16 cellular contexts compared by ENCODE assay signal in genomic region chr5:135253601-135254165, GRCh38.
"Had no signal": no experiment of that assay in that cellular context is flagged by ENCODE, and none has a peak within 500 bp of the region (broad histone marks: within the 10 kb centered on the region; RNA-seq: fewer than 3 reads in every experiment).

No MANE protein-coding gene starts in this region.

- H3K27me3 ChIP-seq: ascending aorta, tibial artery had no signal

- DNase-seq: activated CD4-positive, alpha-beta T cell treated with anti-CD3 and anti-CD28 coated beads, Interleukin-2, amount 50 U/mL, for 4 hours; activated naive CD4-positive, alpha-beta T cell treated with anti-CD3 and anti-CD28 coated beads, Interleukin-2, amount 10 ng/mL, durations not matched to agents 7 days and 5 days; activated T-cell treated with anti-CD3 and anti-CD28 coated beads, Interleukin-2, amount 50 U/mL, for 1 hour; effector CD4-positive, alpha-beta T cell; foreskin fibroblast; left cardiac atrium; mesendoderm; stimulated activated CD4-positive, alpha-beta T cell treated with anti-CD3 and anti-CD28 coated beads, Interleukin-2, amount 100 ng/mL, for 24 hours; stimulated activated naive CD4-positive, alpha-beta T cell treated with Interleukin-2 at 50 U/mL for 16 hours; T-helper 2 cell; tibial artery had no signal

- H3K27ac ChIP-seq: ascending aorta, parathyroid adenoma, tibial artery had no signal

- H3K36me3 ChIP-seq: ascending aorta, tibial artery had no signal

- H3K4me3 Mint-ChIP-seq: activated naive CD4-positive, alpha-beta T cell treated with anti-CD3 and anti-CD28 coated beads, Interleukin-2, amount 10 ng/mL, durations not matched to agents 7 days and 5 days; natural killer cell treated with Interleukin-12 subunit alpha and Interleukin-12 subunit beta and Interleukin-15 and Interleukin-18, amount 100 ng/mL, for 72 hours had no signal

- H3K4me1 Mint-ChIP-seq: activated naive CD4-positive, alpha-beta T cell treated with anti-CD3 and anti-CD28 coated beads, Interleukin-2, amount 10 ng/mL, durations not matched to agents 7 days and 5 days had no signal

- H3K36me3 Mint-ChIP-seq: activated naive CD4-positive, alpha-beta T cell treated with anti-CD3 and anti-CD28 coated beads, Interleukin-2, amount 10 ng/mL, durations not matched to agents 7 days and 5 days; natural killer cell treated with Interleukin-12 subunit alpha and Interleukin-12 subunit beta and Interleukin-15 and Interleukin-18, amount 100 ng/mL, for 72 hours had no signal

- H3K9me3 ChIP-seq: ascending aorta, tibial artery had no signal

- H3K4me1 ChIP-seq: ascending aorta, parathyroid adenoma had no signal

- H3K9me3 Mint-ChIP-seq: activated naive CD4-positive, alpha-beta T cell treated with anti-CD3 and anti-CD28 coated beads, Interleukin-2, amount 10 ng/mL, durations not matched to agents 7 days and 5 days; natural killer cell treated with Interleukin-12 subunit alpha and Interleukin-12 subunit beta and Interleukin-15 and Interleukin-18, amount 100 ng/mL, for 72 hours had no signal

- FAIRE-seq: bronchial epithelial cell had no signal

- H3K4me3 ChIP-seq: ascending aorta, tibial artery had no signal

- H3K27ac Mint-ChIP-seq: activated naive CD4-positive, alpha-beta T cell treated with anti-CD3 and anti-CD28 coated beads, Interleukin-2, amount 10 ng/mL, durations not matched to agents 7 days and 5 days; natural killer cell treated with Interleukin-12 subunit alpha and Interleukin-12 subunit beta and Interleukin-15 and Interleukin-18, amount 100 ng/mL, for 72 hours had no signal

- ATAC-seq: esophagus mucosa; left cardiac atrium; natural killer cell treated with Interleukin-12 subunit alpha and Interleukin-12 subunit beta and Interleukin-15 and Interleukin-18, amount 100 ng/mL, for 72 hours had no signal
